ENCODE assay signal across 17 cellular contexts in genomic region chr3:184842433-184842832, GRCh38.
"Had no signal": no experiment of that assay in that cellular context is flagged by ENCODE, and none has a peak within 500 bp of the region (broad histone marks: within the 10 kb centered on the region; RNA-seq: fewer than 3 reads in every experiment).

No MANE protein-coding gene starts in this region.

- H3K27me3 ChIP-seq: dorsolateral prefrontal cortex, esophagus muscularis mucosa, heart left ventricle, neutrophil, stomach had no signal

- ATAC-seq: heart left ventricle; mucosa of descending colon; naive thymus-derived CD8-positive, alpha-beta T cell; sciatic nerve had no signal

- DNase-seq: dorsolateral prefrontal cortex; effector CD8-positive, alpha-beta T cell; foreskin melanocyte; heart left ventricle; hippocampal formation; kidney glomerular epithelial cell; mucosa of descending colon; naive thymus-derived CD8-positive, alpha-beta T cell; stimulated activated naive CD4-positive, alpha-beta T cell; stomach; substantia nigra; trophoblast cell had no signal

- H3K27ac ChIP-seq: coronary artery, dorsolateral prefrontal cortex, heart left ventricle, neutrophil, stomach, thoracic aorta had no signal

- H3K36me3 ChIP-seq: thoracic aorta had no signal

- H3K9me3 ChIP-seq: esophagus muscularis mucosa, heart left ventricle, mucosa of descending colon, neutrophil, stomach, thoracic aorta had no signal

- H3K4me3 ChIP-seq: coronary artery, dorsolateral prefrontal cortex, esophagus muscularis mucosa, heart left ventricle, mucosa of descending colon, stomach, thoracic aorta had no signal

- H3K4me1 ChIP-seq: esophagus muscularis mucosa, heart left ventricle had no signal
